Comparison of ENCODE assay signal across 33 cellular contexts in genomic region chr14:23814858-23815257, GRCh38.
"Had no signal": no experiment of that assay in that cellular context is flagged by ENCODE, and none has a peak within 500 bp of the region (broad histone marks: within the 10 kb centered on the region; RNA-seq: fewer than 3 reads in every experiment).

No MANE protein-coding gene starts in this region.

- H3K4me1 ChIP-seq: adrenal gland, ascending aorta, body of pancreas, breast epithelium had no signal

- FAIRE-seq: astrocyte, bronchial epithelial cell had no signal

- H3K4me3 ChIP-seq: adrenal gland, ascending aorta, body of pancreas, breast epithelium, cardiac muscle cell had no signal

- H3K27me3 ChIP-seq: adrenal gland, ascending aorta, body of pancreas, brain microvascular endothelial cell, breast epithelium, cardiac muscle cell had no signal

- H3K27ac ChIP-seq: adrenal gland, ascending aorta, body of pancreas, brain microvascular endothelial cell, breast epithelium, cardiac muscle cell had no signal

- DNase-seq: activated effector memory CD4-positive, alpha-beta T cell treated with anti-CD3 and anti-CD28 coated beads, Interleukin-2, amount 50 U/mL, for 16 hours; activated effector memory CD4-positive, alpha-beta T cell treated with Interleukin-2 at 50 U/mL for 16 hours; activated gamma-delta T cell; activated gamma-delta T cell treated with Interleukin-2 at 50 U/mL for 16 hours; activated naive CD4-positive, alpha-beta T cell; activated naive CD4-positive, alpha-beta T cell treated with anti-CD3 and anti-CD28 coated beads for 36 hours; activated naive CD4-positive, alpha-beta T cell treated with anti-CD3 and anti-CD28 coated beads, Interleukin-2, amount 10 ng/mL, durations not matched to agents 7 days and 5 days; activated naive CD4-positive, alpha-beta T cell treated with anti-CD3 and anti-CD28 coated beads, Interleukin-2, amount 50 U/mL, for 16 hours; activated naive CD4-positive, alpha-beta T cell treated with Interleukin-2 at 50 U/mL for 16 hours; activated naive CD8-positive, alpha-beta T cell treated with anti-CD3 and anti-CD28 coated beads for 36 hours; activated naive CD8-positive, alpha-beta T cell treated with anti-CD3 and anti-CD28 coated beads, Interleukin-2, amount 10 ng/mL, durations not matched to agents 7 days and 5 days; activated naive CD8-positive, alpha-beta T cell treated with anti-CD3 and anti-CD28 coated beads, Interleukin-2, amount 50 U/mL, for 24 hours; activated T-cell treated with anti-CD3 and anti-CD28 coated beads, Interleukin-2, amount 50 U/mL, for 1 hour; activated T-cell treated with anti-CD3 and anti-CD28 coated beads, Interleukin-2, amount 50 U/mL, for 24 hours; activated T-cell treated with anti-CD3 and anti-CD28 coated beads, Interleukin-2, amount 50 U/mL, for 4 hours; activated T-cell treated with anti-CD3 and anti-CD28 coated beads, Interleukin-2, amount 50 U/mL, for 48 hours; activated T-cell treated with anti-CD3 and anti-CD28 coated beads, Interleukin-2, amount 50 U/mL, for 72 hours; adrenal gland; amniotic stem cell; amygdala; anterior cingulate cortex; aorta; body of pancreas; brain microvascular endothelial cell; central memory CD4-positive, alpha-beta T cell; cerebellar nuclear complex had no signal

- ATAC-seq: activated naive CD4-positive, alpha-beta T cell treated with anti-CD3 and anti-CD28 coated beads, Interleukin-2, amount 50 U/mL, for 72 hours; activated naive CD8-positive, alpha-beta T cell treated with anti-CD3 and anti-CD28 coated beads, Interleukin-2, amount 50 U/mL, for 24 hours; activated T-cell treated with anti-CD3 and anti-CD28 coated beads, Interleukin-2, amount 50 U/mL, for 4 hours; activated T-cell treated with anti-CD3 and anti-CD28 coated beads, Interleukin-2, amount 50 U/mL, for 72 hours; activated T-helper 17 cell treated with anti-CD3 and anti-CD28 coated beads, Interleukin-2, amount 50 U/mL, for 72 hours; body of pancreas had no signal

- H3K9me3 ChIP-seq: ascending aorta, body of pancreas had no signal

- H3K36me3 ChIP-seq: adrenal gland, ascending aorta, brain microvascular endothelial cell, breast epithelium, cardiac muscle cell had no signal
